Comparison of ENCODE assay signal across 1 cellular context in genomic region chr16:180921-181667, GRCh38.
A peak's percentile ranks its signal among the peaks of the same experiment; 100 is the strongest.
TF ChIP-seq lines count a peak whose summit lies in the region.

No MANE protein-coding gene starts in this region.

TF ChIP-seq in WTC11, 78 proteins besides CTCF, POLR2A, EP300 and RAD21 (continued from another document):
- 0 out of 2 replicates have a peak, but pooled peaks have one; percentile 35 for TF ChIP-seq ZMAT4 (CRISPR knock-in tag; IDR thresholded peaks at IDR 0.05)
- peak; percentile 76 for TF ChIP-seq USF1 (CRISPR knock-in tag; IDR thresholded peaks at IDR 0.05)
- peak; percentile 94 for TF ChIP-seq KAT7 (CRISPR knock-in tag; IDR thresholded peaks at IDR 0.05; ENCODE audit: borderline replicate concordance)
- TF ChIP-seq MAX (CRISPR knock-in tag; IDR thresholded peaks at IDR 0.05) = peak; percentile 100
- TF ChIP-seq SMAD4 (CRISPR knock-in tag; IDR thresholded peaks at IDR 0.05) = peak; percentile 74; the same call in 1 of the 2 replicates
- TF ChIP-seq NFYB (CRISPR knock-in tag; conservative IDR thresholded peaks at IDR 0.05; ENCODE audit: low read depth) = peak; percentile 57
- TF ChIP-seq ZNF317 (CRISPR knock-in tag; IDR thresholded peaks at IDR 0.05; ENCODE audit: borderline replicate concordance, low read depth) = peak; percentile 71; the same call in 1 of the 2 replicates
TF ChIP-seq in WTC11: peak in this region for 61.
